In the genomic region with DNA sequence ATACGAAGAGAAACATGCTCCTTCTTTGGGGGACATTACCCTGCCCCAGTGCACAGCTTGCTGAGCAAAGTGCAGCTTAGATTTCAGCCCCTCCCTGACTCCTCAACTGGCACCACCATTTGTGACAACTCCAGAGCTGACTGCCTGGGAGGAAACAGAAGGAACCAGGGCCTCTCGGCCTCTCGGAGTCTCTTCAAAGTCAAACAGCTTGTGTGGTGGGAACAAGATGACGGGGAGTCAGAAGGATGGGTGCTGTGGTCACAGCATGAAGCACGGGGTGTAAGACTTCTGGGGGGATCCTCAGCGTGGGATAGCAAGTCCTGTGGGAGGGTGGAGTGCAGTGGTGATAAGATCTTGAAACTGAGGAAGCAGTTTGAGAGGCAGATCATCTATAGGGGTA, we compare ENCODE assay signal across 29 cellular contexts.
"Had no signal": no experiment of that assay in that cellular context is flagged by ENCODE, and none has a peak within 500 bp of the region (broad histone marks: within the 10 kb centered on the region; RNA-seq: fewer than 3 reads in every experiment).

No MANE protein-coding gene starts in this region.

- FAIRE-seq: endothelial cell of umbilical vein, islet of Langerhans had no signal

- H3K36me3 ChIP-seq: esophagus squamous epithelium, heart right ventricle, lower lobe of right lung, ovary, sigmoid colon, spleen, tibial artery had no signal

- H3K27me3 ChIP-seq: esophagus squamous epithelium, heart right ventricle, ovary, sigmoid colon, spleen, testis, tibial artery had no signal

- H3K27ac ChIP-seq: coronary artery, esophagus squamous epithelium, heart right ventricle, lower lobe of right lung, ovary, psoas muscle, sigmoid colon, spleen, testis, tibial artery had no signal

- H3K4me3 ChIP-seq: coronary artery, esophagus squamous epithelium, heart right ventricle, lower lobe of right lung, ovary, psoas muscle, sigmoid colon, spleen, testis, tibial artery had no signal

- DNase-seq: dermis blood vessel endothelial cell; effector memory CD4-positive, alpha-beta T cell; esophagus squamous epithelium; foreskin melanocyte; glutamatergic neuron; heart right ventricle; hippocampal formation; kidney glomerular epithelial cell; left ventricle myocardium superior; lower lobe of right lung; naive thymus-derived CD8-positive, alpha-beta T cell; nephron progenitor cell; occipital lobe; ovary; posterior cingulate gyrus; psoas muscle; right cardiac atrium; sigmoid colon; spleen; stimulated activated CD4-positive, alpha-beta T cell treated with anti-CD3 and anti-CD28 coated beads, Interleukin-4, amount 100 ng/mL, for 4 hours; stimulated activated naive CD8-positive, alpha-beta T cell treated with anti-CD3 and anti-CD28 coated beads, Interleukin-15, Interleukin-2, amounts not matched to agents 100 U/mL and 50 U/mL, for 24 hours; substantia nigra; testis; tibial artery had no signal

- H3K9me3 ChIP-seq: esophagus squamous epithelium, heart right ventricle, lower lobe of right lung, ovary, psoas muscle, sigmoid colon, spleen, testis, tibial artery had no signal

- H3K4me1 ChIP-seq: lower lobe of right lung, sigmoid colon, tibial artery had no signal

- H3K4me3 Mint-ChIP-seq: naive thymus-derived CD8-positive, alpha-beta T cell; nephron progenitor cell; stimulated activated memory B cell treated with anti-CD40 and anti-IgM and Interleukin-4, amounts not matched to agents 10 μg/mL and 1 μg/mL and 100 μg/mL, for 72 hours; type B pancreatic cell had no signal

- H3K36me3 Mint-ChIP-seq: naive thymus-derived CD8-positive, alpha-beta T cell; stimulated activated memory B cell treated with anti-CD40 and anti-IgM and Interleukin-4, amounts not matched to agents 10 μg/mL and 1 μg/mL and 100 μg/mL, for 72 hours had no signal

- ATAC-seq: heart right ventricle; left ventricle myocardium superior; lower lobe of right lung; naive thymus-derived CD8-positive, alpha-beta T cell; psoas muscle; right cardiac atrium; stimulated activated memory B cell treated with anti-CD40 and anti-IgM and Interleukin-4, amounts not matched to agents 10 μg/mL and 1 μg/mL and 100 μg/mL, for 72 hours; stimulated activated naive CD8-positive, alpha-beta T cell treated with anti-CD3 and anti-CD28 coated beads, Interleukin-15, Interleukin-2, amounts not matched to agents 100 U/mL and 50 U/mL, for 24 hours had no signal

- H3K27ac Mint-ChIP-seq: nephron progenitor cell; stimulated activated memory B cell treated with anti-CD40 and anti-IgM and Interleukin-4, amounts not matched to agents 10 μg/mL and 1 μg/mL and 100 μg/mL, for 72 hours; type B pancreatic cell had no signal
